Comparison of ENCODE assay signal across 20 cellular contexts in the genomic region with DNA sequence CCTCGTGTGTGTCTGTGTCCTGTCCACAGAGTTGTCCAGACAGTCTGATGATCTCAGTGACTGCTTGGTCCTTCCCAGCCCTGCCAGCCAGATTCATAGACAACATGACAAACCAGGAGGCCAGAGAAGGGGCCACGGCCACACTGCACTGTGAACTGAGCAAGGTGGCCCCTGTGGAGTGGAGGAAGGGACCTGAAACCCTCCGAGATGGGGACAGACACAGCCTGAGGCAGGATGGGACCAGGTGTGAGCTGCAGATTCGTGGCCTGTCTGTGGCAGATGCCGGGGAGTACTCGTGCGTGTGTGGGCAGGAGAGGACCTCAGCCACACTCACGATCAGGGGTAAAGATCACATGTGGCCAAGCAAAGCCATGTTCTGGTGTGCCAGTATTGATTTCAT.
"Had no signal": no experiment of that assay in that cellular context is flagged by ENCODE, and none has a peak within 500 bp of the region (broad histone marks: within the 10 kb centered on the region; RNA-seq: fewer than 3 reads in every experiment).

No MANE protein-coding gene starts in this region.

- H3K4me1 Mint-ChIP-seq: activated CD4-positive, alpha-beta T cell treated with anti-CD3 and anti-CD28 coated beads, Interleukin-2, amount 10 ng/mL, durations not matched to agents 24 days and 14 days; activated naive CD8-positive, alpha-beta T cell treated with anti-CD3 and anti-CD28 coated beads, Interleukin-2, amount 50 U/mL, for 24 hours had no signal

- H3K4me1 ChIP-seq: gastroesophageal sphincter, heart right ventricle, prostate gland, upper lobe of left lung had no signal

- H3K27me3 ChIP-seq: brain microvascular endothelial cell, heart right ventricle, upper lobe of left lung had no signal

- DNase-seq: activated CD4-positive, alpha-beta T cell treated with anti-CD3 and anti-CD28 coated beads, Interleukin-2, amount 10 ng/mL, durations not matched to agents 24 days and 14 days; activated CD8-positive, alpha-beta T cell treated with anti-CD3 and anti-CD28 coated beads for 36 hours; activated naive CD8-positive, alpha-beta T cell treated with anti-CD3 and anti-CD28 coated beads, Interleukin-2, amount 50 U/mL, for 24 hours; anterior cingulate cortex; brain microvascular endothelial cell; cerebellar nuclear complex; cortex of kidney; nucleus accumbens; stimulated activated naive CD8-positive, alpha-beta T cell treated with anti-CD3 and anti-CD28 coated beads, Interleukin-15, Interleukin-2, amounts not matched to agents 100 U/mL and 50 U/mL, for 24 hours; T-helper 1 cell; T1000 had no signal

- H3K4me3 ChIP-seq: gastroesophageal sphincter, heart right ventricle, lung, prostate gland, skin epidermis, upper lobe of left lung had no signal

- H3K27ac Mint-ChIP-seq: activated CD4-positive, alpha-beta T cell treated with anti-CD3 and anti-CD28 coated beads, Interleukin-2, amount 10 ng/mL, durations not matched to agents 24 days and 14 days; activated CD8-positive, alpha-beta T cell treated with anti-CD3 and anti-CD28 coated beads for 36 hours; activated naive CD8-positive, alpha-beta T cell treated with anti-CD3 and anti-CD28 coated beads, Interleukin-2, amount 50 U/mL, for 24 hours; natural killer cell treated with Interleukin-12 subunit alpha and Interleukin-12 subunit beta and Interleukin-15 and Interleukin-18, amount 100 ng/mL, for 72 hours had no signal

- H3K36me3 ChIP-seq: brain microvascular endothelial cell, prostate gland had no signal

- H3K9me3 ChIP-seq: prostate gland had no signal

- H3K27me3 Mint-ChIP-seq: activated CD4-positive, alpha-beta T cell treated with anti-CD3 and anti-CD28 coated beads, Interleukin-2, amount 10 ng/mL, durations not matched to agents 24 days and 14 days; activated CD8-positive, alpha-beta T cell treated with anti-CD3 and anti-CD28 coated beads for 36 hours; activated naive CD8-positive, alpha-beta T cell treated with anti-CD3 and anti-CD28 coated beads, Interleukin-2, amount 50 U/mL, for 24 hours; natural killer cell treated with Interleukin-12 subunit alpha and Interleukin-12 subunit beta and Interleukin-15 and Interleukin-18, amount 100 ng/mL, for 72 hours had no signal

- H3K4me3 Mint-ChIP-seq: activated CD4-positive, alpha-beta T cell treated with anti-CD3 and anti-CD28 coated beads, Interleukin-2, amount 10 ng/mL, durations not matched to agents 24 days and 14 days; activated CD8-positive, alpha-beta T cell treated with anti-CD3 and anti-CD28 coated beads for 36 hours; activated naive CD8-positive, alpha-beta T cell treated with anti-CD3 and anti-CD28 coated beads, Interleukin-2, amount 50 U/mL, for 24 hours; natural killer cell treated with Interleukin-12 subunit alpha and Interleukin-12 subunit beta and Interleukin-15 and Interleukin-18, amount 100 ng/mL, for 72 hours had no signal

- H3K27ac ChIP-seq: brain microvascular endothelial cell, gastroesophageal sphincter, heart right ventricle, prostate gland, skin epidermis, upper lobe of left lung had no signal

- ATAC-seq: activated CD8-positive, alpha-beta T cell treated with anti-CD3 and anti-CD28 coated beads for 36 hours; activated naive CD8-positive, alpha-beta T cell treated with anti-CD3 and anti-CD28 coated beads, Interleukin-2, amount 50 U/mL, for 24 hours; esophagus mucosa; gastroesophageal sphincter; heart right ventricle; natural killer cell treated with Interleukin-12 subunit alpha and Interleukin-12 subunit beta and Interleukin-15 and Interleukin-18, amount 100 ng/mL, for 72 hours; right cardiac atrium; stimulated activated naive CD8-positive, alpha-beta T cell treated with anti-CD3 and anti-CD28 coated beads, Interleukin-15, Interleukin-2, amounts not matched to agents 100 U/mL and 50 U/mL, for 24 hours had no signal
